Comparison of ENCODE assay signal across 2 cellular contexts in the genomic region with DNA sequence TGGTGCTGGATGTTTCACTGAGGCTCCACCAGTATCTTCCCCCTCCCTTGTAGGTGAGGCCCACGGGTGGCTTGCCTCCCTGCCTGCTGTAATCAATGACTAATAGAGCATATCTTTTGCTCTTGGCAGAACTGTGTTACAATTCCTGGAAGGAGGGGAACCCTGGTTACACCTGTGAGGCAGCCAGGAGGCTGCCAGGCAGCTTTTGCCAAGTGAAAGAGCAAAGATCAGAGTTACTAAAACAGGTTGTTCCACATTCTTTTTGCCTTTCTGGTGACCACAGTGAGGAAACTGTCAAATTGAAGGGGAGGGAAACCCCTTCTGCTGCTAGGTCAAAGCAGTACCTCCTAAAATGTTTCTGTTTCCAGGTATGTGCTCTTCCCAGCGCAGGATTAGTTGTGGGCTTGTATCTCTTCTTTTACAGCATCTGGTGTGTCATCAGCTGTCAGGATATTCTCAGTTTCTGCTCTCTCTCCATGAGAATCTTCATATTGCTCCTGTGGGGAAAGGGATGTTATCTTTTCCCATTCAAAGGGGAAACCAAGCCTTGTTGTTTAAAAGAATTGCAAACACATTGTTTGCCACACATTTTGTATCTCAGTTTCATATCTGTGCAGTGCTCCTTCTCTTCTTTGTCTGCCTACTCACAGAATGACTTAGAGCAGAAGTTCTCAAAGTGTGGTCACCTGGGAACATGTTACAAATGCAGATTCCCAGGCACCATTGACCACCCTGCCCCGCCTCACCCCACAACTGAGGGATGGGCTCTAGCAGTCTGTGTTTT.
TF ChIP-seq lines count a peak whose summit lies in the region.

No MANE protein-coding gene starts in this region.

TF ChIP-seq in K562, 482 proteins besides CTCF, POLR2A, EP300 and RAD21 (continued from another document):
- TF ChIP-seq, protein P1, sequence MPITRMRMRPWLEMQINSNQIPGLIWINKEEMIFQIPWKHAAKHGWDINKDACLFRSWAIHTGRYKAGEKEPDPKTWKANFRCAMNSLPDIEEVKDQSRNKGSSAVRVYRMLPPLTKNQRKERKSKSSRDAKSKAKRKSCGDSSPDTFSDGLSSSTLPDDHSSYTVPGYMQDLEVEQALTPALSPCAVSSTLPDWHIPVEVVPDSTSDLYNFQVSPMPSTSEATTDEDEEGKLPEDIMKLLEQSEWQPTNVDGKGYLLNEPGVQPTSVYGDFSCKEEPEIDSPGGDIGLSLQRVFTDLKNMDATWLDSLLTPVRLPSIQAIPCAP (CRISPR knock-in tag; IDR thresholded peaks at IDR 0.05; ENCODE audit: borderline replicate concordance) = no peak
- TF ChIP-seq TRIM24 (IDR thresholded peaks at IDR 0.05) (no peak), GATAD2A (IDR thresholded peaks at IDR 0.05) (no peak), CBX3 (IDR thresholded peaks at IDR 0.05; ENCODE audit: borderline replicate concordance in 1 of 2, low read length in 2 of 2) (no peak), PRMT5 (CRISPR knock-in tag; IDR thresholded peaks at IDR 0.05) (no peak), ZNF174 (CRISPR knock-in tag; IDR thresholded peaks at IDR 0.05) (no peak), ZNF143 (CRISPR knock-in tag; IDR thresholded peaks at IDR 0.05) (no peak)
- TF ChIP-seq, protein P2, sequence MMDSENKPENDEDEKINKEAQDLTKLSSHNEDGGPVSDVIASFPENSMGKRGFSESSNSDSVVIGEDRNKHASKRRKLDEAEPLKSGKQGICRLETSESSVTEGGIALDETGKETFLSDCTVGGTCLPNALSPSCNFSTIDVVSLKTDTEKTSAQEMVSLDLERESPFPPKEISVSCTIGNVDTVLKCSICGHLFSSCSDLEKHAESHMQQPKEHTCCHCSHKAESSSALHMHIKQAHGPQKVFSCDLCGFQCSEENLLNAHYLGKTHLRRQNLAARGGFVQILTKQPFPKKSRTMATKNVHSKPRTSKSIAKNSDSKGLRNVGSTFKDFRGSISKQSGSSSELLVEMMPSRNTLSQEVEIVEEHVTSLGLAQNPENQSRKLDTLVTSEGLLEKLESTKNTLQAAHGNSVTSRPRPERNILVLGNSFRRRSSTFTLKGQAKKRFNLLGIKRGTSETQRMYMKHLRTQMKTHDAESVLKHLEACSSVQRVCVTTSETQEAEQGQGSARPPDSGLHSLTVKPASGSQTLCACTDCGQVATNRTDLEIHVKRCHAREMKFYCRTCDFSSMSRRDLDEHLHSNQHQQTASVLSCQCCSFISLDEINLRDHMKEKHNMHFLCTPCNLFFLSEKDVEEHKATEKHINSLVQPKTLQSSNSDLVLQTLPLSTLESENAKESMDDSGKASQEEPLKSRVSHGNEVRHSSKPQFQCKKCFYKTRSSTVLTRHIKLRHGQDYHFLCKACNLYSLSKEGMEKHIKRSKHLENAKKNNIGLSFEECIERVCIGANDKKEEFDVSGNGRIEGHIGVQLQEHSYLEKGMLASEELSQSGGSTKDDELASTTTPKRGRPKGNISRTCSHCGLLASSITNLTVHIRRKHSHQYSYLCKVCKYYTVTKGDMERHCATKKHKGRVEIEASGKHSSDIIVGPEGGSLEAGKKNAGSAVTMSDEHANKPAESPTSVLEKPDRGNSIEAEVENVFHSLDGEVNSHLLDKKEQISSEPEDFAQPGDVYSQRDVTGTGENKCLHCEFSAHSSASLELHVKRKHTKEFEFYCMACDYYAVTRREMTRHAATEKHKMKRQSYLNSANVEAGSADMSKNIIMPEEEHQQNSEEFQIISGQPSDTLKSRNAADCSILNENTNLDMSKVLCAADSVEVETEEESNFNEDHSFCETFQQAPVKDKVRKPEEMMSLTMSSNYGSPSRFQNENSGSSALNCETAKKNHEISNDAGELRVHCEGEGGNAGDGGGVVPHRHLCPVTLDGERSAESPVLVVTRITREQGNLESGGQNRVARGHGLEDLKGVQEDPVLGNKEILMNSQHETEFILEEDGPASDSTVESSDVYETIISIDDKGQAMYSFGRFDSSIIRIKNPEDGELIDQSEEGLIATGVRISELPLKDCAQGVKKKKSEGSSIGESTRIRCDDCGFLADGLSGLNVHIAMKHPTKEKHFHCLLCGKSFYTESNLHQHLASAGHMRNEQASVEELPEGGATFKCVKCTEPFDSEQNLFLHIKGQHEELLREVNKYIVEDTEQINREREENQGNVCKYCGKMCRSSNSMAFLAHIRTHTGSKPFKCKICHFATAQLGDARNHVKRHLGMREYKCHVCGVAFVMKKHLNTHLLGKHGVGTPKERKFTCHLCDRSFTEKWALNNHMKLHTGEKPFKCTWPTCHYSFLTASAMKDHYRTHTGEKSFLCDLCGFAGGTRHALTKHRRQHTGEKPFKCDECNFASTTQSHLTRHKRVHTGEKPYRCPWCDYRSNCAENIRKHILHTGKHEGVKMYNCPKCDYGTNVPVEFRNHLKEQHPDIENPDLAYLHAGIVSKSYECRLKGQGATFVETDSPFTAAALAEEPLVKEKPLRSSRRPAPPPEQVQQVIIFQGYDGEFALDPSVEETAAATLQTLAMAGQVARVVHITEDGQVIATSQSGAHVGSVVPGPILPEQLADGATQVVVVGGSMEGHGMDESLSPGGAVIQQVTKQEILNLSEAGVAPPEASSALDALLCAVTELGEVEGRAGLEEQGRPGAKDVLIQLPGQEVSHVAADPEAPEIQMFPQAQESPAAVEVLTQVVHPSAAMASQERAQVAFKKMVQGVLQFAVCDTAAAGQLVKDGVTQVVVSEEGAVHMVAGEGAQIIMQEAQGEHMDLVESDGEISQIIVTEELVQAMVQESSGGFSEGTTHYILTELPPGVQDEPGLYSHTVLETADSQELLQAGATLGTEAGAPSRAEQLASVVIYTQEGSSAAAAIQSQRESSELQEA (IDR thresholded peaks at IDR 0.05; ENCODE audit: low read depth) = no peak
TF ChIP-seq in K562: peak in this region for 0.

TF ChIP-seq in SK-N-SH, 30 proteins besides CTCF, POLR2A, EP300 and RAD21 (continued from another document):
- TF ChIP-seq, protein P3, sequence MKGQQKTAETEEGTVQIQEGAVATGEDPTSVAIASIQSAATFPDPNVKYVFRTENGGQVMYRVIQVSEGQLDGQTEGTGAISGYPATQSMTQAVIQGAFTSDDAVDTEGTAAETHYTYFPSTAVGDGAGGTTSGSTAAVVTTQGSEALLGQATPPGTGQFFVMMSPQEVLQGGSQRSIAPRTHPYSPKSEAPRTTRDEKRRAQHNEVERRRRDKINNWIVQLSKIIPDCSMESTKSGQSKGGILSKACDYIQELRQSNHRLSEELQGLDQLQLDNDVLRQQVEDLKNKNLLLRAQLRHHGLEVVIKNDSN (IDR thresholded peaks at IDR 0.05; ENCODE audit: borderline replicate concordance, low read depth) = no peak
- no peak for TF ChIP-seq SIN3A (IDR thresholded peaks at IDR 0.05; ENCODE audit: borderline replicate concordance, low read depth, low read length)
- no peak for TF ChIP-seq CHD2 (IDR thresholded peaks at IDR 0.05; ENCODE audit: low read length, partially characterized antibody)
- no peak for TF ChIP-seq YY1 (IDR thresholded peaks at IDR 0.05; ENCODE audit: low read depth)
- no peak for TF ChIP-seq NFIC (IDR thresholded peaks at IDR 0.05; ENCODE audit: borderline replicate concordance)
- no peak for TF ChIP-seq RCOR1 (IDR thresholded peaks at IDR 0.05; ENCODE audit: low read length)
